ENCODE assay signal across 9 cellular contexts in the genomic region with DNA sequence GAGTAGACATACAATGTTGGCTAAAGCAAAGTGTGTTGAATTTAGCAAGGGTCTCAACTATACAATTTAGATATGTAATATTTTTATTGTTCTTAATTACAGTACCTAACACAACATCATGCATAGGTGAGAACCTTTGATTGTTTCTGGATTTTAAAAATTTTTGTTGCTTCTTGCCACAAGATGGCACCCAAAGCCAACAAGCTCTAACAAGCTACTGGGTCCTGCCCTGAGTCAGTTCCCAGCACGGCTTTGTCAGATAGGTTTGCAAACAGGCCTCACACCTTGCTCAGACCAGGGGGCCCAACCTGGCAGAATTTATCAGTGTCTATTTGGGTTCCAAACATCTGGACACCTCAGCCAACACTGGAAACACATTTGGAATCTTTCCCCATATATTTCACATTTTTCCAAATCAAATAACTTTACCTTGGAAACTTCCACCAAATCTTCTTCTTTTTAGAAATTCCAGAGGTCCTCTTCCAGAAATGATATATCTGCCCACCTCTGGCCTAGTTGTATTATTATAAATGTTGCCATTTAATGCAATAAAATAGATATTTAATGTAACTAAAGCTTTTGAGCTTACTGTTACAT. TPM values are rescaled to one million over a fixed set of nuclear protein-coding genes. Genes with fewer than 3 reads are reported as not detected.
A peak's percentile ranks its signal among the peaks of the same experiment; 100 is the strongest.
DNase-seq lines count a peak whose midpoint lies in the region; ATAC-seq, FAIRE-seq and TF ChIP-seq lines count a peak whose summit lies in the region.
"Had no signal": no experiment of that assay in that cellular context is flagged by ENCODE, and none has a peak within 500 bp of the region (broad histone marks: within the 10 kb centered on the region; RNA-seq: fewer than 3 reads in every experiment).

No MANE protein-coding gene starts in this region.

- in situ Hi-C loops in astrocyte of the cerebellum (cut with HindIII; ENCODE audit: low sequenced_read_pairs): loop anchor here (5.0 kb wide), 1 partner anchor 102 kb away; no protein-coding TSS in a partner anchor
- in situ Hi-C loops in HepG2 (cut with HindIII; ENCODE audit: extremely low pct_ligation_motif_present, low pct_unique_long_range_greater_than_20kb): loop anchor here (5.0 kb wide), 1 partner anchor 193 kb away; no protein-coding TSS in a partner anchor

- CTCF ChIA-PET in activated naive CD4-positive, alpha-beta T cell treated with anti-CD3 and anti-CD28 coated beads for 36 hours (lab: Charles Lee): interaction anchor here (1.4 kb wide), 1 partner anchor 16 kb away, joined by 7 read pairs; no protein-coding TSS in a partner anchor
- CTCF ChIA-PET in HepG2 (lab: Yijun Ruan, JAX; ENCODE audit: low intra/inter-chr PET ratio, low total read pairs): interaction anchor here (1.5 kb wide), 1 partner anchor 196 kb away, joined by 12 read pairs; no protein-coding TSS in a partner anchor
- CTCF ChIA-PET in activated CD8-positive, alpha-beta memory T cell treated with anti-CD3 and anti-CD28 coated beads, Interleukin-2, amount 10 ng/mL, durations not matched to agents 7 days and 5 days (lab: Charles Lee): interaction anchor here (1.2 kb wide), 1 partner anchor 18 kb away, joined by 3 read pairs; no protein-coding TSS in a partner anchor

- no peak for TF ChIP-seq POLR2A in HepG2 (IDR thresholded peaks at IDR 0.05; ENCODE audit: insufficient read depth in 1 of 2, low read depth in 2 of 2, low read length in 2 of 2)

- ATAC-seq in HepG2 (peak; percentile 82), HG03135 (IDR thresholded peaks at IDR 0.05; ENCODE audit: unreplicated experiment) (no peak)
- ATAC-seq in activated CD8-positive, alpha-beta memory T cell treated with anti-CD3 and anti-CD28 coated beads, Interleukin-2, amount 10 ng/mL, durations not matched to agents 7 days and 5 days: no peak

- peak; percentile 44 for DNase-seq in activated naive CD4-positive, alpha-beta T cell treated with anti-CD3 and anti-CD28 coated beads for 36 hours
- DNase-seq in activated naive CD4-positive, alpha-beta T cell treated with Interleukin-2 at 50 U/mL for 16 hours: no peak
- DNase-seq in NCI-H1930 (lab: John Stamatoyannopoulos, UW) (peak; percentile 30 to 62), astrocyte of the cerebellum (ENCODE audit: low read depth) (peak; percentile 24), HepG2 (ENCODE audit: low spot score) (peak; percentile 46)
- DNase-seq in activated CD8-positive, alpha-beta memory T cell treated with anti-CD3 and anti-CD28 coated beads, Interleukin-2, amount 10 ng/mL, durations not matched to agents 7 days and 5 days: no peak
- DNase-seq in activated CD4-positive, alpha-beta T cell treated with anti-CD3 and anti-CD28 coated beads, Interleukin-2, amount 50 U/mL, for 48 hours: no peak
- DNase-seq: activated naive CD8-positive, alpha-beta T cell treated with anti-CD3 and anti-CD28 coated beads, Interleukin-2, amount 10 ng/mL, durations not matched to agents 7 days and 5 days had no signal

- no peaks in the 10 kb centered on the region for H3K36me3 ChIP-seq in HepG2 (replicated peaks in 1 of 2; ENCODE audit: control insufficient read depth in 1 of 2, insufficient read depth in 2 of 2, low read length in 2 of 2)

- BruUV-seq in HepG2 (replicated peaks; lab: Mats Ljungman, UMichigan): no TSS peak

- H3K27ac Mint-ChIP-seq in activated naive CD4-positive, alpha-beta T cell treated with anti-CD3 and anti-CD28 coated beads for 36 hours: no peak overlapping the region
- H3K27ac Mint-ChIP-seq in activated CD8-positive, alpha-beta memory T cell treated with anti-CD3 and anti-CD28 coated beads, Interleukin-2, amount 10 ng/mL, durations not matched to agents 7 days and 5 days: no peak overlapping the region
- H3K27ac Mint-ChIP-seq: activated naive CD8-positive, alpha-beta T cell treated with anti-CD3 and anti-CD28 coated beads, Interleukin-2, amount 10 ng/mL, durations not matched to agents 7 days and 5 days had no signal

- no peaks in the 10 kb centered on the region for H3K4me1 Mint-ChIP-seq in activated naive CD4-positive, alpha-beta T cell treated with anti-CD3 and anti-CD28 coated beads for 36 hours (ENCODE audit: low read depth)
- H3K4me1 Mint-ChIP-seq in activated CD8-positive, alpha-beta memory T cell treated with anti-CD3 and anti-CD28 coated beads, Interleukin-2, amount 10 ng/mL, durations not matched to agents 7 days and 5 days: no peaks in the 10 kb centered on the region
- H3K4me1 Mint-ChIP-seq: activated naive CD8-positive, alpha-beta T cell treated with anti-CD3 and anti-CD28 coated beads, Interleukin-2, amount 10 ng/mL, durations not matched to agents 7 days and 5 days had no signal

- TF ChIP-seq EP300 in HepG2 (IDR thresholded peaks at IDR 0.05; ENCODE audit: low read depth in 2 of 2, low read length in 2 of 2): no peak
- no peak for TF ChIP-seq EP300 in HepG2 (CRISPR knock-in tag; IDR thresholded peaks at IDR 0.05; ENCODE audit: borderline replicate concordance)

- peaks cover 2% of the 10 kb centered on the region for H3K9me3 Mint-ChIP-seq in activated naive CD4-positive, alpha-beta T cell treated with anti-CD3 and anti-CD28 coated beads for 36 hours
- H3K9me3 Mint-ChIP-seq in activated CD8-positive, alpha-beta memory T cell treated with anti-CD3 and anti-CD28 coated beads, Interleukin-2, amount 10 ng/mL, durations not matched to agents 7 days and 5 days (ENCODE audit: low read depth): no peaks in the 10 kb centered on the region

- no peaks in the 10 kb centered on the region for H3K4me1 ChIP-seq in HepG2 (ENCODE audit: insufficient read depth, low read length)

- H4K20me1 ChIP-seq in HepG2 (ENCODE audit: insufficient read depth, low read length): no peaks in the 10 kb centered on the region

- H3K4me3 ChIP-seq in astrocyte of the cerebellum (ENCODE audit: low read depth, low read length) (no peak overlapping the region), HepG2 (replicated peaks in 1 of 3; ENCODE audit: insufficient read depth in 1 of 3, low read depth in 2 of 3, low read length in 3 of 3) (no peak overlapping the region)

- intact Hi-C loops in activated naive CD4-positive, alpha-beta T cell treated with anti-CD3 and anti-CD28 coated beads for 36 hours (cut with micrococcal nuclease): loop anchor here (1.0 to 5.0 kb wide), 2 partner anchors 195 to 603 kb away; no protein-coding TSS in a partner anchor
- intact Hi-C loops in HepG2 (cut with micrococcal nuclease; ENCODE audit: unreplicated experiment): loop anchor here (1.0 to 2.0 kb wide), 3 partner anchors 56 to 600 kb away; no protein-coding TSS in a partner anchor

- no peak overlapping the region for H2AFZ ChIP-seq in HepG2 (ENCODE audit: low read length)

- WGBS in HepG2 (ENCODE audit: low lambda C conversion rate): 0% methylated on average over 1 of the region's 1 CpG

- no peak overlapping the region for H3K9ac ChIP-seq in HepG2 (ENCODE audit: insufficient read depth, low read depth, low read length)

- H3K27me3 ChIP-seq in HepG2 (ENCODE audit: control insufficient read depth in 1 of 2, insufficient read depth in 2 of 2, low read length in 2 of 2): no peaks in the 10 kb centered on the region; a peak in 1 of 5 replicates

- TF ChIP-seq RAD21 in HepG2 (CRISPR knock-in tag; IDR thresholded peaks at IDR 0.05): peak; percentile 44; the same call in 1 of the 2 replicates

- peak; percentile 83 for FAIRE-seq in HepG2 (lab: Jason Lieb, UNC)

- H3K4me3 Mint-ChIP-seq in activated naive CD4-positive, alpha-beta T cell treated with anti-CD3 and anti-CD28 coated beads for 36 hours: no peak overlapping the region
- H3K4me3 Mint-ChIP-seq in activated CD8-positive, alpha-beta memory T cell treated with anti-CD3 and anti-CD28 coated beads, Interleukin-2, amount 10 ng/mL, durations not matched to agents 7 days and 5 days: no peak overlapping the region
- H3K4me3 Mint-ChIP-seq: activated naive CD8-positive, alpha-beta T cell treated with anti-CD3 and anti-CD28 coated beads, Interleukin-2, amount 10 ng/mL, durations not matched to agents 7 days and 5 days had no signal

- H3K9me3 ChIP-seq in HepG2 (ENCODE audit: low read length): no peaks in the 10 kb centered on the region

- peaks cover 28% of the 10 kb centered on the region for H3K27me3 Mint-ChIP-seq in activated naive CD4-positive, alpha-beta T cell treated with anti-CD3 and anti-CD28 coated beads for 36 hours (ENCODE audit: low read depth)
- peaks cover 12% of the 10 kb centered on the region for H3K27me3 Mint-ChIP-seq in activated CD8-positive, alpha-beta memory T cell treated with anti-CD3 and anti-CD28 coated beads, Interleukin-2, amount 10 ng/mL, durations not matched to agents 7 days and 5 days

- TF ChIP-seq CTCF in astrocyte of the cerebellum (IDR thresholded peaks at IDR 0.05; ENCODE audit: low read depth, low read length, missing control alignments) (peak; percentile 59), HepG2 (CRISPR knock-in tag; IDR thresholded peaks at IDR 0.05) (peak; percentile 77)

- H3K4me2 ChIP-seq in HepG2 (ENCODE audit: low read depth, low read length): no peak overlapping the region

- POLR2A ChIA-PET in HepG2 (lab: Yijun Ruan, JAX): no interaction called here

- H3K79me2 ChIP-seq in HepG2 (ENCODE audit: insufficient read depth, low read length): no peaks in the 10 kb centered on the region

- no peak overlapping the region for H3K27ac ChIP-seq in HepG2 (ENCODE audit: extremely low read length, insufficient read depth, low read length)

- no peaks in the 10 kb centered on the region for H3K36me3 Mint-ChIP-seq in activated naive CD4-positive, alpha-beta T cell treated with anti-CD3 and anti-CD28 coated beads for 36 hours (ENCODE audit: low read depth)
- no peaks in the 10 kb centered on the region for H3K36me3 Mint-ChIP-seq in activated CD8-positive, alpha-beta memory T cell treated with anti-CD3 and anti-CD28 coated beads, Interleukin-2, amount 10 ng/mL, durations not matched to agents 7 days and 5 days
- H3K36me3 Mint-ChIP-seq: activated naive CD8-positive, alpha-beta T cell treated with anti-CD3 and anti-CD28 coated beads, Interleukin-2, amount 10 ng/mL, durations not matched to agents 7 days and 5 days had no signal

RNA-seq across cellular contexts. Expression of gene EGFLAM, which starts 49.5 kb away (rescaled TPM):
- not detected for total RNA-seq in activated naive CD4-positive, alpha-beta T cell treated with anti-CD3 and anti-CD28 coated beads for 36 hours
- total RNA-seq in HepG2 (2016; rRNA removed; fragmentation: Illumina TruSeq; extraction: Trizol): not detected in 2 replicates
- total RNA-seq in HepG2 (2016; cell fraction: cytosol; rRNA removed; fragmentation: Illumina TruSeq; extraction: Trizol; ENCODE audit: low read depth): not detected in 2 replicates
- not detected in 2 replicates for total RNA-seq in HepG2 (2016; cell fraction: insoluble cytoplasmic fraction; rRNA removed; fragmentation: Illumina TruSeq; extraction: Trizol)
- not detected in 2 replicates for total RNA-seq in HepG2 (2016; cell fraction: membrane; rRNA removed; fragmentation: Illumina TruSeq; extraction: Trizol)
- total RNA-seq in HepG2 (2016; cell fraction: nucleus; rRNA removed; fragmentation: Illumina TruSeq; extraction: Trizol): not detected in 2 replicates
- polyA plus RNA-seq in HepG2 (2011; rRNA removed): not detected in 2 replicates
- not detected in 2 replicates for polyA plus RNA-seq in HepG2 (2011; cell fraction: cytosol; rRNA removed)
- not detected in 2 replicates for polyA plus RNA-seq in HepG2 (2011; cell fraction: nucleus; rRNA removed)
- not detected in 2 replicates for polyA plus RNA-seq in HepG2 (2012)
- not detected in 2 replicates for polyA plus RNA-seq in HepG2 (2016; cell fraction: cytosol; fragmentation: Illumina TruSeq; extraction: Trizol; ENCODE audit: low read depth)
- not detected in 2 replicates for polyA plus RNA-seq in HepG2 (2016; cell fraction: insoluble cytoplasmic fraction; fragmentation: Illumina TruSeq; extraction: Trizol; ENCODE audit: low read depth)
- not detected in 2 replicates for polyA plus RNA-seq in HepG2 (2016; cell fraction: membrane; fragmentation: Illumina TruSeq; extraction: Trizol; ENCODE audit: low read depth)
- polyA plus RNA-seq in HepG2 (2016; cell fraction: nucleus; fragmentation: Illumina TruSeq; extraction: Trizol; ENCODE audit: insufficient read depth, low read depth): not detected in 2 replicates
- polyA minus RNA-seq in HepG2 (2011; rRNA and poly(A)+ RNA removed; ENCODE audit: low replicate concordance): not detected in 2 replicates
- not detected in 2 replicates for polyA minus RNA-seq in HepG2 (2011; cell fraction: cytosol; rRNA and poly(A)+ RNA removed)
- polyA minus RNA-seq in HepG2 (2011; cell fraction: nucleus; rRNA and poly(A)+ RNA removed): not detected in 2 replicates
- not detected for total RNA-seq in activated CD8-positive, alpha-beta memory T cell treated with anti-CD3 and anti-CD28 coated beads, Interleukin-2, amount 10 ng/mL, durations not matched to agents 7 days and 5 days
- total RNA-seq: activated naive CD8-positive, alpha-beta T cell treated with anti-CD3 and anti-CD28 coated beads, Interleukin-2, amount 10 ng/mL, durations not matched to agents 7 days and 5 days had no signal

Comparison
In these comparisons a context has a peak if more than half of its experiments do, and no peak if none do; other contexts are left out.
1. DNase-seq: peak in activated naive CD4-positive, alpha-beta T cell treated with anti-CD3 and anti-CD28 coated beads for 36 hours (single experiment), NCI-H1930 (2 of 2), astrocyte of the cerebellum (single experiment) and HepG2 (single experiment); none in activated naive CD4-positive, alpha-beta T cell treated with Interleukin-2 at 50 U/mL for 16 hours (single experiment), activated CD8-positive, alpha-beta memory T cell treated with anti-CD3 and anti-CD28 coated beads, Interleukin-2, amount 10 ng/mL, durations not matched to agents 7 days and 5 days (single experiment) and activated CD4-positive, alpha-beta T cell treated with anti-CD3 and anti-CD28 coated beads, Interleukin-2, amount 50 U/mL, for 48 hours (0 of 2).